In the genomic region with DNA sequence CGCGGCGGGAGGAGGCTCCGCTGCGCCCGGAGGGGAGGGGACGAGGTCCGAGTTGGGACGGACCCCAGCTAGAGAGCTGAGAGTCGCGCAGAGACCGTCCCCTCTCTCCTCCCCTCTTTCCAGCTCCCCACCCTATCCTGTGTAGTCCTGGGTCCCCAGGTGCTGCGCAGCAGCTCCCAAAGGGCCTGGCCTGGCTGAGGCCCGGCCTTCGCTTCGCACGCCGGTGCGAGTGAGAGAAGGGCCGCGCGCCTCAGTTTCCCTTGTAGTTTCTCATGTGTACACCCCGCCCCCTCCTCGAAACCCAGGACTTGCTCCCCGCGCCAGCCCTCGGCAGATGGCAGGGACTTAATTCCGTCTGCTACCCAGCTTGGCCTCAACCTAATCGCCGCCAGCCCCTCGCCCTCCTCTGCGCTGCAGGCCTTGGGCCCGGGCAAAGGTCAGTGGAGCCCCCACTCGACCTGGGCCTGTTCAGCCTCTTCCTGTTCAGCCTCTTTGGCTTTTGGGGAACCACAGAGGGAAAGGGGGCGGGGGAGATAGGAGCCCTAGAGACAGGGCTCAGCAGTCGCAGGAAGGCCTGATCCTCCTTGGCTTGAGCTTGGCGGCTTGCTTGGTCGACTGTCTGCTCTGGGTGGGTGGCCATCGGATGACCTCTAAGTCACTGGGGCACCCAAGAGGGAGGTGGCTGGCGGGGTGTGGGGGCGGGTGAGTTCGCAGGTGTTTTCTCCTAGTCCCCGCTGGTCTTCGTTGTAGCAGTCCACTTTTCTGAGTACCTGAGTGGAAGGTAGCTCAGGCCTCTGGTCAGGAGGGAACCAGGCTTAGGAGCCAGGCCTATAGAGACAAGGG, we compare ENCODE assay signal across 8 cellular contexts. TPM values are rescaled to one million over a fixed set of nuclear protein-coding genes. Genes with fewer than 3 reads are reported as not detected.
DNase-seq lines count a peak whose midpoint lies in the region; ATAC-seq, FAIRE-seq and TF ChIP-seq lines count a peak whose summit lies in the region.

No MANE protein-coding gene starts in this region.

- H3K36me3 ChIP-seq in right atrium auricular region (peaks cover 26% of the 10 kb centered on the region), rectal smooth muscle tissue (ENCODE audit: control insufficient read depth, insufficient read depth, low read length) (peaks cover 12% of the 10 kb centered on the region)

- ATAC-seq in A549, result peak in 1 of 2 experiments; percentile 8; a peak in 3 of 6 replicates
- no peak for ATAC-seq in activated naive CD8-positive, alpha-beta T cell treated with anti-CD3 and anti-CD28 coated beads, Interleukin-2, amount 10 ng/mL, durations not matched to agents 7 days and 5 days (ENCODE audit: low read depth)

- DNase-seq in A549 (ENCODE audit: low read depth in 1 of 2, low spot score in 1 of 2) (peak in 1 of 2 experiments; percentile 43), GM10248 (ENCODE audit: extremely low spot score) (peak; percentile 59), NOMO-1 (lab: John Stamatoyannopoulos, UW; ENCODE audit: unreplicated experiment in 2 of 2) (peak; percentile 44 to 53), right atrium auricular region (ENCODE audit: low spot score) (no peak), dedifferentiated amniotic fluid mesenchymal stem cell (ENCODE audit: extremely low spot score) (no peak), NCI-H146 (lab: John Stamatoyannopoulos, UW) (no peak)
- DNase-seq in activated naive CD8-positive, alpha-beta T cell treated with anti-CD3 and anti-CD28 coated beads, Interleukin-2, amount 10 ng/mL, durations not matched to agents 7 days and 5 days, result peak; percentile 47

- peak overlapping the region; percentile 75 for H3K4me3 ChIP-seq in A549
- peak overlapping the region; percentile 70 to 75 for H3K4me3 ChIP-seq in right atrium auricular region
- peak overlapping the region; percentile 88 for H3K4me3 ChIP-seq in rectal smooth muscle tissue (ENCODE audit: low read length)

- H3K27me3 Mint-ChIP-seq in activated naive CD8-positive, alpha-beta T cell treated with anti-CD3 and anti-CD28 coated beads, Interleukin-2, amount 10 ng/mL, durations not matched to agents 7 days and 5 days, result no peaks in the 10 kb centered on the region

- H3K27ac ChIP-seq in A549, result peak overlapping the region; percentile 89 to 90
- peak overlapping the region; percentile 97 to 99 for H3K27ac ChIP-seq in right atrium auricular region
- H3K27ac ChIP-seq in rectal smooth muscle tissue (ENCODE audit: low read depth, low read length), result peak overlapping the region; percentile 100

- peak overlapping the region; percentile 85 for H3K9ac ChIP-seq in rectal smooth muscle tissue (ENCODE audit: low read length)

- peak overlapping the region; percentile 99 for H3K4me3 Mint-ChIP-seq in activated naive CD8-positive, alpha-beta T cell treated with anti-CD3 and anti-CD28 coated beads, Interleukin-2, amount 10 ng/mL, durations not matched to agents 7 days and 5 days

- whole genome bisulfite sequencing in A549 (ENCODE audit: missing lambda C conversion rate), result 40% methylated on average over 30 of the region's 44 CpGs

- H3K4me2 ChIP-seq in A549, result peak overlapping the region; percentile 97

- POLR2A ChIA-PET in A549 (lab: Yijun Ruan, JAX), result interaction anchor here (1.5 kb wide), 2 partner anchors 18 to 29 kb away, joined by 4 to 6 read pairs; a partner anchor contains a TSS
- POLR2A ChIA-PET in GM10248 (lab: Yijun Ruan, JAX), result interaction anchor here (0.6 to 1.5 kb wide), 3 partner anchors 44 to 1145 kb away, joined by 3 to 4 read pairs (median 3); a partner anchor contains a TSS
- POLR2A ChIA-PET in activated naive CD8-positive, alpha-beta T cell treated with anti-CD3 and anti-CD28 coated beads, Interleukin-2, amount 10 ng/mL, durations not matched to agents 7 days and 5 days (lab: Charles Lee), result interaction anchor here (0.9 to 3.5 kb wide), 6 partner anchors 11 to 116 kb away, joined by 3 to 22 read pairs (median 4); a partner anchor contains a TSS

- peaks cover 2% of the 10 kb centered on the region for H3K36me3 Mint-ChIP-seq in activated naive CD8-positive, alpha-beta T cell treated with anti-CD3 and anti-CD28 coated beads, Interleukin-2, amount 10 ng/mL, durations not matched to agents 7 days and 5 days

- no peak for TF ChIP-seq CTCF in A549 (IDR thresholded peaks at IDR 0.05)
- TF ChIP-seq CTCF in GM10248 (IDR thresholded peaks at IDR 0.05; ENCODE audit: control extremely low read depth, extremely low read depth, low read depth, missing control alignments), result peak; percentile 4
- TF ChIP-seq CTCF in right atrium auricular region (IDR thresholded peaks at IDR 0.05), result no peak

- peaks cover 13% of the 10 kb centered on the region for H3K4me1 ChIP-seq in A549
- peaks cover 0 to 22% of the 10 kb centered on the region in 2 donors for H3K4me1 ChIP-seq in right atrium auricular region
- H3K4me1 ChIP-seq in rectal smooth muscle tissue (ENCODE audit: control insufficient read depth, insufficient read depth, low read length), result no peaks in the 10 kb centered on the region

- no peak for TF ChIP-seq POLR2A in A549 (IDR thresholded peaks at IDR 0.05; ENCODE audit: low read length)

- no peak for FAIRE-seq in A549 (lab: Jason Lieb, UNC)

- H3K27me3 ChIP-seq in right atrium auricular region, result no peaks in the 10 kb centered on the region
- H3K27me3 ChIP-seq in rectal smooth muscle tissue (ENCODE audit: control insufficient read depth, insufficient read depth, low read length), result no peaks in the 10 kb centered on the region

- H3K9me3 Mint-ChIP-seq in activated naive CD8-positive, alpha-beta T cell treated with anti-CD3 and anti-CD28 coated beads, Interleukin-2, amount 10 ng/mL, durations not matched to agents 7 days and 5 days, result no peaks in the 10 kb centered on the region

- TF ChIP-seq EP300 in A549 (IDR thresholded peaks at IDR 0.05), result no peak

- H3K4me1 Mint-ChIP-seq in activated naive CD8-positive, alpha-beta T cell treated with anti-CD3 and anti-CD28 coated beads, Interleukin-2, amount 10 ng/mL, durations not matched to agents 7 days and 5 days, result peaks cover 17% of the 10 kb centered on the region

- no peaks in the 10 kb centered on the region for H3K9me3 ChIP-seq in A549
- no peaks in the 10 kb centered on the region for H3K9me3 ChIP-seq in right atrium auricular region

- CTCF ChIA-PET in A549 (lab: Yijun Ruan, JAX), result interaction anchor here (0.5 to 4.2 kb wide), 8 partner anchors 12 to 665 kb away, joined by 3 to 22 read pairs (median 4); a partner anchor contains a TSS
- CTCF ChIA-PET in GM10248 (lab: Yijun Ruan, JAX), result interaction anchor here (1.1 to 1.9 kb wide), 6 partner anchors 9 to 88 kb away, joined by 3 to 9 read pairs (median 6); no protein-coding TSS in a partner anchor

- peak overlapping the region; percentile 98 for H3K27ac Mint-ChIP-seq in activated naive CD8-positive, alpha-beta T cell treated with anti-CD3 and anti-CD28 coated beads, Interleukin-2, amount 10 ng/mL, durations not matched to agents 7 days and 5 days

- TF ChIP-seq RAD21 in A549 (conservative IDR thresholded peaks at IDR 0.05 in 1 of 2, IDR thresholded peaks at IDR 0.05 in 1 of 2), result no peak

TF ChIP-seq in A549, 52 proteins besides CTCF, POLR2A, EP300 and RAD21:
- TF ChIP-seq KDM1A (IDR thresholded peaks at IDR 0.05; ENCODE audit: low read depth) (no peak), PHF8 (IDR thresholded peaks at IDR 0.05; ENCODE audit: borderline replicate concordance, low read depth) (no peak), SMC3 (IDR thresholded peaks at IDR 0.05) (no peak), FOSL2 (IDR thresholded peaks at IDR 0.05) (no peak), FOSL2 (CRISPR knock-in tag; IDR thresholded peaks at IDR 0.05) (no peak)
- TF ChIP-seq, protein P1, sequence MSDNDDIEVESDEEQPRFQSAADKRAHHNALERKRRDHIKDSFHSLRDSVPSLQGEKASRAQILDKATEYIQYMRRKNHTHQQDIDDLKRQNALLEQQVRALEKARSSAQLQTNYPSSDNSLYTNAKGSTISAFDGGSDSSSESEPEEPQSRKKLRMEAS (IDR thresholded peaks at IDR 0.05), result no peak
- TF ChIP-seq, protein P2, sequence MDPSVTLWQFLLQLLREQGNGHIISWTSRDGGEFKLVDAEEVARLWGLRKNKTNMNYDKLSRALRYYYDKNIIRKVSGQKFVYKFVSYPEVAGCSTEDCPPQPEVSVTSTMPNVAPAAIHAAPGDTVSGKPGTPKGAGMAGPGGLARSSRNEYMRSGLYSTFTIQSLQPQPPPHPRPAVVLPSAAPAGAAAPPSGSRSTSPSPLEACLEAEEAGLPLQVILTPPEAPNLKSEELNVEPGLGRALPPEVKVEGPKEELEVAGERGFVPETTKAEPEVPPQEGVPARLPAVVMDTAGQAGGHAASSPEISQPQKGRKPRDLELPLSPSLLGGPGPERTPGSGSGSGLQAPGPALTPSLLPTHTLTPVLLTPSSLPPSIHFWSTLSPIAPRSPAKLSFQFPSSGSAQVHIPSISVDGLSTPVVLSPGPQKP (IDR thresholded peaks at IDR 0.05; ENCODE audit: low read depth, low read length), result no peak

RNA-seq across cellular contexts. Expression of a gene that starts 1.0 kb away (rescaled TPM):
- polyA plus RNA-seq in A549 (2011; rRNA removed), result 14.0 and 14.3 TPM in 2 replicates
- 12.8 and 19.3 TPM in 2 replicates for polyA plus RNA-seq in A549 (2012; cell fraction: cytosol; rRNA removed)
- polyA plus RNA-seq in A549 (2012; cell fraction: nucleus; rRNA removed), result 34.6 and 46.3 TPM in 2 replicates
- 16.3 to 18.4 TPM (median 17.5 TPM) in 3 replicates for polyA plus RNA-seq in A549 (2017; fragmentation: RNase III; extraction: RNeasy Plus Mini Kit Qiagen cat#74134 plus additional on column Dnase treatment)
- 52.0 and 52.8 TPM in 2 replicates for polyA minus RNA-seq in A549 (2011; rRNA and poly(A)+ RNA removed)
- total RNA-seq in activated naive CD8-positive, alpha-beta T cell treated with anti-CD3 and anti-CD28 coated beads, Interleukin-2, amount 10 ng/mL, durations not matched to agents 7 days and 5 days, result 10 to 100 TPM; 35.5 to 37.0 TPM
- 10 to 100 TPM; 12.9 to 26.3 TPM for total RNA-seq in right atrium auricular region

RNA-seq across cellular contexts. Expression of a gene that starts 28.6 kb away (rescaled TPM):
- polyA plus RNA-seq in A549 (2011; rRNA removed) (241 and 265 TPM in 2 replicates), A549 (2017; fragmentation: RNase III; extraction: RNeasy Plus Mini Kit Qiagen cat#74134 plus additional on column Dnase treatment) (207 to 218 TPM (median 210 TPM) in 3 replicates)
- polyA plus RNA-seq in A549 (2012; cell fraction: cytosol; rRNA removed), result 356 and 395 TPM in 2 replicates
- polyA plus RNA-seq in A549 (2012; cell fraction: nucleus; rRNA removed), result 270 and 344 TPM in 2 replicates
- 218 and 220 TPM in 2 replicates for polyA minus RNA-seq in A549 (2011; rRNA and poly(A)+ RNA removed)
- 100 to 1,000 TPM; 170 to 174 TPM for total RNA-seq in activated naive CD8-positive, alpha-beta T cell treated with anti-CD3 and anti-CD28 coated beads, Interleukin-2, amount 10 ng/mL, durations not matched to agents 7 days and 5 days
- 100 to 1,000 TPM; 109 to 157 TPM for total RNA-seq in right atrium auricular region

RNA-seq across cellular contexts. Expression of a gene that starts 44.1 kb away (rescaled TPM):
- 34.4 and 37.7 TPM in 2 replicates for polyA plus RNA-seq in A549 (2011; rRNA removed)
- polyA plus RNA-seq in A549 (2012; cell fraction: cytosol; rRNA removed), result 32.3 and 37.4 TPM in 2 replicates
- polyA plus RNA-seq in A549 (2012; cell fraction: nucleus; rRNA removed), result 37.4 and 40.0 TPM in 2 replicates
- polyA plus RNA-seq in A549 (2017; fragmentation: RNase III; extraction: RNeasy Plus Mini Kit Qiagen cat#74134 plus additional on column Dnase treatment), result 26.3 to 27.6 TPM (median 26.8 TPM) in 3 replicates
- polyA minus RNA-seq in A549 (2011; rRNA and poly(A)+ RNA removed), result 78.2 and 106 TPM in 2 replicates
- total RNA-seq in activated naive CD8-positive, alpha-beta T cell treated with anti-CD3 and anti-CD28 coated beads, Interleukin-2, amount 10 ng/mL, durations not matched to agents 7 days and 5 days, result 10 to 100 TPM; 73.8 to 75.7 TPM
- 10 to 100 TPM; 46.5 to 61.8 TPM for total RNA-seq in right atrium auricular region

Comparison
In these comparisons a context has a peak if more than half of its experiments do, and no peak if none do; other contexts are left out.
1. DNase-seq: peak in GM10248 (single experiment), NOMO-1 (2 of 2) and activated naive CD8-positive, alpha-beta T cell treated with anti-CD3 and anti-CD28 coated beads, Interleukin-2, amount 10 ng/mL, durations not matched to agents 7 days and 5 days (single experiment); none in right atrium auricular region (single experiment), dedifferentiated amniotic fluid mesenchymal stem cell (single experiment) and NCI-H146 (single experiment).
2. Peak in every context shown above with its lines, with median percentiles within 50 percentile points of each other: H3K27ac ChIP-seq and H3K4me3 ChIP-seq.